1 cellular context compared by ENCODE assay signal in genomic region chr20:35344354-35344837, GRCh38.
TF ChIP-seq lines count a peak whose summit lies in the region.

No MANE protein-coding gene starts in this region.

TF ChIP-seq in K562, 482 proteins besides CTCF, POLR2A, EP300 and RAD21 (continued from another document):
- TF ChIP-seq, protein P1, sequence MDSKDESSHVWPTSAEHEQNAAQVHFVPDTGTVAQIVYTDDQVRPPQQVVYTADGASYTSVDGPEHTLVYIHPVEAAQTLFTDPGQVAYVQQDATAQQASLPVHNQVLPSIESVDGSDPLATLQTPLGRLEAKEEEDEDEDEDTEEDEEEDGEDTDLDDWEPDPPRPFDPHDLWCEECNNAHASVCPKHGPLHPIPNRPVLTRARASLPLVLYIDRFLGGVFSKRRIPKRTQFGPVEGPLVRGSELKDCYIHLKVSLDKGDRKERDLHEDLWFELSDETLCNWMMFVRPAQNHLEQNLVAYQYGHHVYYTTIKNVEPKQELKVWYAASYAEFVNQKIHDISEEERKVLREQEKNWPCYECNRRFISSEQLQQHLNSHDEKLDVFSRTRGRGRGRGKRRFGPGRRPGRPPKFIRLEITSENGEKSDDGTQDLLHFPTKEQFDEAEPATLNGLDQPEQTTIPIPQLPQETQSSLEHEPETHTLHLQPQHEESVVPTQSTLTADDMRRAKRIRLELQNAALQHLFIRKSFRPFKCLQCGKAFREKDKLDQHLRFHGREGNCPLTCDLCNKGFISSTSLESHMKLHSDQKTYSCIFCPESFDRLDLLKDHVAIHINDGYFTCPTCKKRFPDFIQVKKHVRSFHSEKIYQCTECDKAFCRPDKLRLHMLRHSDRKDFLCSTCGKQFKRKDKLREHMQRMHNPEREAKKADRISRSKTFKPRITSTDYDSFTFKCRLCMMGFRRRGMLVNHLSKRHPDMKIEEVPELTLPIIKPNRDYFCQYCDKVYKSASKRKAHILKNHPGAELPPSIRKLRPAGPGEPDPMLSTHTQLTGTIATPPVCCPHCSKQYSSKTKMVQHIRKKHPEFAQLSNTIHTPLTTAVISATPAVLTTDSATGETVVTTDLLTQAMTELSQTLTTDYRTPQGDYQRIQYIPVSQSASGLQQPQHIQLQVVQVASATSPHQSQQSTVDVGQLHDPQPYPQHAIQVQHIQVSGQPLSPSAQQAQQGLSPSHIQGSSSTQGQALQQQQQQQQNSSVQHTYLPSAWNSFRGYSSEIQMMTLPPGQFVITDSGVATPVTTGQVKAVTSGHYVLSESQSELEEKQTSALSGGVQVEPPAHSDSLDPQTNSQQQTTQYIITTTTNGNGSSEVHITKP (IDR thresholded peaks at IDR 0.05; ENCODE audit: partially characterized antibody) = no peak
- TF ChIP-seq TFAM (CRISPR knock-in tag; conservative IDR thresholded peaks at IDR 0.05) (no peak), L3MBTL2 (IDR thresholded peaks at IDR 0.05) (no peak), EP400 (IDR thresholded peaks at IDR 0.05) (no peak), ZNF239 (CRISPR knock-in tag; IDR thresholded peaks at IDR 0.05) (no peak), SIN3A (IDR thresholded peaks at IDR 0.05; ENCODE audit: borderline replicate concordance in 2 of 2, control insufficient read depth in 1 of 2, low read depth in 2 of 2, low read length in 2 of 2) (peak in 1 of 2 experiments; percentile 39; a peak in 1 of 4 replicates), TAF9B (IDR thresholded peaks at IDR 0.05; ENCODE audit: partially characterized antibody) (peak; percentile 75), KDM5B (IDR thresholded peaks at IDR 0.05; ENCODE audit: insufficient replicate concordance, low read depth, low read length) (no peak), ESRRB (CRISPR knock-in tag; IDR thresholded peaks at IDR 0.05; ENCODE audit: borderline replicate concordance) (no peak), EWSR1 (IDR thresholded peaks at IDR 0.05; ENCODE audit: borderline replicate concordance, low read depth, partially characterized antibody) (no peak), CEBPZ (IDR thresholded peaks at IDR 0.05; ENCODE audit: borderline replicate concordance, low read depth, low read length) (no peak), POLR2AphosphoS2 (IDR thresholded peaks at IDR 0.05; ENCODE audit: low read length) (no peak), RAD51 (IDR thresholded peaks at IDR 0.05; ENCODE audit: borderline replicate concordance, low read depth) (no peak), TEAD4 (IDR thresholded peaks at IDR 0.05; ENCODE audit: low read length) (peak; percentile 58), TEAD4 (CRISPR knock-in tag; IDR thresholded peaks at IDR 0.05; ENCODE audit: borderline replicate concordance) (no peak), PBX2 (CRISPR knock-in tag; IDR thresholded peaks at IDR 0.05; ENCODE audit: low read depth) (no peak), PBX2 (tag; conservative IDR thresholded peaks at IDR 0.05; ENCODE audit: low read depth) (0 out of 2 replicates have a peak, but pooled peaks have one; percentile 28), NR2F6 (CRISPR knock-in tag; IDR thresholded peaks at IDR 0.05) (no peak), PML (IDR thresholded peaks at IDR 0.05; ENCODE audit: low read length) (no peak), TOE1 (IDR thresholded peaks at IDR 0.05; ENCODE audit: borderline replicate concordance) (no peak), TOE1 (CRISPR knock-in tag; IDR thresholded peaks at IDR 0.05; ENCODE audit: borderline replicate concordance, low read depth) (no peak), CREM (IDR thresholded peaks at IDR 0.05; ENCODE audit: low read depth) (0 out of 2 replicates have a peak, but pooled peaks have one; percentile 5), ZC3H4 (CRISPR knock-in tag; IDR thresholded peaks at IDR 0.05; ENCODE audit: borderline replicate concordance) (no peak), RBM34 (IDR thresholded peaks at IDR 0.05; ENCODE audit: borderline replicate concordance, insufficient read depth, low read length) (no peak)
